In genomic region chr13:46382224-46382623, GRCh38 we compare ENCODE assay signal across 10 cellular contexts. TPM values are rescaled to one million over a fixed set of nuclear protein-coding genes. Genes with fewer than 3 reads are reported as not detected.
DNase-seq lines count a peak whose midpoint lies in the region; ATAC-seq and FAIRE-seq lines count a peak whose summit lies in the region.
"Had no signal": no experiment of that assay in that cellular context is flagged by ENCODE, and none has a peak within 500 bp of the region (broad histone marks: within the 10 kb centered on the region; RNA-seq: fewer than 3 reads in every experiment).

No MANE protein-coding gene starts in this region.

- no peaks in the 10 kb centered on the region for H3K9me3 Mint-ChIP-seq in IgD-negative memory B cell
- H3K9me3 Mint-ChIP-seq: T-helper 2 cell treated with Interferon-gamma antibody and Interleukin-4, amounts not matched to agents 5 μg/mL and 100 μg/mL, for 36 hours had no signal

- H3K36me3 Mint-ChIP-seq in IgD-negative memory B cell, result peaks cover 5% of the 10 kb centered on the region

- DNase-seq in medulla oblongata (ENCODE audit: extremely low spot score) (peak; percentile 58), frontal cortex (ENCODE audit: low spot score in 2 of 2) (no peak), T1000 (lab: John Stamatoyannopoulos, UW) (no peak), cortex of kidney (lab: John Stamatoyannopoulos, UW) (no peak)
- DNase-seq in activated CD4-positive, alpha-beta T cell treated with anti-CD3 and anti-CD28 coated beads, Interleukin-2, amount 50 U/mL, for 4 hours, result no peak
- DNase-seq: NCI-H2171 treated with DMSO at 0.1 percent for 48 hours had no signal

- peaks cover 34 to 50% (median 40%) of the 10 kb centered on the region in 3 donors for H3K4me1 Mint-ChIP-seq in IgD-negative memory B cell

- no peaks in the 10 kb centered on the region for H3K27me3 Mint-ChIP-seq in IgD-negative memory B cell

- ATAC-seq in GM18873 (IDR thresholded peaks at IDR 0.05; ENCODE audit: low FRiP score, unreplicated experiment) (peak; percentile 43), HG02623 (IDR thresholded peaks at IDR 0.05; ENCODE audit: unreplicated experiment) (peak; percentile 34)

- no peak for FAIRE-seq in frontal cortex (lab: Jason Lieb, UNC)

- H3K27ac Mint-ChIP-seq in IgD-negative memory B cell, result peak overlapping the region; percentile 65 to 83 (median 75)
- H3K27ac Mint-ChIP-seq: T-helper 2 cell treated with Interferon-gamma antibody and Interleukin-4, amounts not matched to agents 5 μg/mL and 100 μg/mL, for 36 hours had no signal

- peak overlapping the region; percentile 75 to 99 (median 94) for H3K4me3 Mint-ChIP-seq in IgD-negative memory B cell
- H3K4me3 Mint-ChIP-seq: T-helper 2 cell treated with Interferon-gamma antibody and Interleukin-4, amounts not matched to agents 5 μg/mL and 100 μg/mL, for 36 hours had no signal

RNA-seq across cellular contexts. Expression of gene RUBCNL, which starts 4.8 kb away (rescaled TPM):
- polyA plus RNA-seq in IgD-negative memory B cell, result 82.6 TPM
- 3.3 TPM for total RNA-seq in frontal cortex
